In the genomic region with DNA sequence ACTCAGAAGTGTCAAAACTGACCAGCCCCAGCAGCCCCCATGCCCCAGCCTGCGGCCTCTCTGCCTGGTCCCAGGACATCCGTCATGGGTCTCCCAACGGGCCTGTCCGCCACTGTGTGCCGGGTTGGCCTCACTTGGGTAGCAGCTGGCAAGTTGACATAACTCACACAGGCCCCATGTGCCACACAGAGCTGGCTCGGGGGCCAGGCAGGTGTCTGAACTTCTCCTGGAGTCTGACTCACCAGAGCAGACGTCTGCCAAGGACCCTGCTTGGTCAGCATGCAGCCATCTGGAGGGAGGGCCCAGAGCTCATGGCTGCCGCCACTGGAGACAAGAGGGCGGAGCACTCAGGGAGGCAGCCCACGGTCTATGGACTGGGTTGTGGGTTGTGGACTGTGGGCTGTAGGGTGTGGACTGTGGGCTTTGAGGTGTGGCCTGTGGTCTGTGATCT, we compare ENCODE assay signal across 12 cellular contexts. TPM values are rescaled to one million over a fixed set of nuclear protein-coding genes. Genes with fewer than 3 reads are reported as not detected.
DNase-seq lines count a peak whose midpoint lies in the region; ATAC-seq lines count a peak whose summit lies in the region.
"Had no signal": no experiment of that assay in that cellular context is flagged by ENCODE, and none has a peak within 500 bp of the region (broad histone marks: within the 10 kb centered on the region; RNA-seq: fewer than 3 reads in every experiment).

No MANE protein-coding gene starts in this region.

- ATAC-seq in GM21528 (IDR thresholded peaks at IDR 0.05; ENCODE audit: low FRiP score, unreplicated experiment): no peak

- H3K79me1 ChIP-seq in neuronal stem cell (ENCODE audit: low read depth, low read length) (no peaks in the 10 kb centered on the region), mesenchymal stem cell (replicated peaks; ENCODE audit: low read length, poor library complexity, severe bottlenecking) (no peaks in the 10 kb centered on the region)

- H2BK5ac ChIP-seq in neuronal stem cell (ENCODE audit: low read length) (peak overlapping the region; percentile 60), mesenchymal stem cell (ENCODE audit: low read depth, low read length, poor library complexity, severe bottlenecking) (no peak overlapping the region)

- no peak overlapping the region for H4K8ac ChIP-seq in neuronal stem cell (ENCODE audit: low read depth, low read length)
- H4K8ac ChIP-seq in mesenchymal stem cell (ENCODE audit: low read length): no peak overlapping the region

- H2AK5ac ChIP-seq in neuronal stem cell (ENCODE audit: low read depth, low read length): peak overlapping the region; percentile 53
- H2AK5ac ChIP-seq in mesenchymal stem cell (ENCODE audit: low read length, severe bottlenecking): no peak overlapping the region

- H2BK120ac ChIP-seq in neuronal stem cell (ENCODE audit: low read depth, low read length) (no peak overlapping the region), mesenchymal stem cell (ENCODE audit: low read depth, low read length) (no peak overlapping the region)

- peak overlapping the region in 1 of 2 donors; percentile 48 for H3K4me3 ChIP-seq in neuronal stem cell (ENCODE audit: low read length in 2 of 2)
- H3K4me3 ChIP-seq in mesenchymal stem cell (ENCODE audit: insufficient read depth in 1 of 2, low read depth in 1 of 2, low read length in 2 of 2): no peak overlapping the region
- H3K4me3 ChIP-seq: ovary had no signal

- H2BK12ac ChIP-seq in neuronal stem cell (ENCODE audit: low read length) (no peak overlapping the region), mesenchymal stem cell (ENCODE audit: low read length in 2 of 2) (no peak overlapping the region)

- no peak overlapping the region for H2AFZ ChIP-seq in neuronal stem cell (ENCODE audit: low read length)
- no peak overlapping the region for H2AFZ ChIP-seq in mesenchymal stem cell (ENCODE audit: low read depth, low read length)

- H3K9me3 ChIP-seq in neuronal stem cell (replicated peaks in 1 of 2; ENCODE audit: control insufficient read depth in 2 of 2, insufficient read depth in 1 of 2, low read depth in 1 of 2, low read length in 2 of 2): peaks cover 0 to 11% of the 10 kb centered on the region in 2 donors
- H3K9me3 ChIP-seq in mesenchymal stem cell (ENCODE audit: control insufficient read depth, low read length): peaks cover 3% of the 10 kb centered on the region
- H3K9me3 ChIP-seq: heart left ventricle, ovary had no signal

- no CpG with 5 or more reads among the region's 10 CpGs for WGBS in neuronal stem cell (ENCODE audit: extremely low coverage in 2 of 2, insufficient read length in 2 of 2, insufficient replicate concordance in 1 of 2), 2 donors
- 88% methylated on average over 10 of the region's 10 CpGs for WGBS in mesenchymal stem cell

- H3K4ac ChIP-seq in neuronal stem cell (ENCODE audit: low read length): no peak overlapping the region
- no peak overlapping the region for H3K4ac ChIP-seq in mesenchymal stem cell (ENCODE audit: low read depth in 1 of 2, low read length in 2 of 2)

- peak overlapping the region; percentile 52 for H3K18ac ChIP-seq in neuronal stem cell (ENCODE audit: low read length)
- no peak overlapping the region for H3K18ac ChIP-seq in mesenchymal stem cell (ENCODE audit: low read depth in 1 of 2, low read length in 2 of 2)

- H3K23ac ChIP-seq in neuronal stem cell (ENCODE audit: low read depth, low read length, poor library complexity) (peak overlapping the region; percentile 89), mesenchymal stem cell (ENCODE audit: low read length in 2 of 2) (no peak overlapping the region)

- no peak overlapping the region for H3K27ac ChIP-seq in neuronal stem cell (replicated peaks; ENCODE audit: low read length)
- H3K27ac ChIP-seq in mesenchymal stem cell (ENCODE audit: low read length, poor library complexity, severe bottlenecking): no peak overlapping the region
- H3K27ac ChIP-seq: ovary had no signal

- peak overlapping the region; percentile 56 for H3K14ac ChIP-seq in neuronal stem cell (ENCODE audit: low read length)
- no peak overlapping the region for H3K14ac ChIP-seq in mesenchymal stem cell (ENCODE audit: low read length in 2 of 2)

- H4K91ac ChIP-seq in neuronal stem cell (ENCODE audit: low read depth, low read length, poor library complexity): peak overlapping the region; percentile 24
- H4K91ac ChIP-seq in mesenchymal stem cell (ENCODE audit: low read length): no peak overlapping the region

- H3K4me1 ChIP-seq in neuronal stem cell (ENCODE audit: control insufficient read depth in 2 of 2, insufficient read depth in 1 of 2, low read depth in 1 of 2, low read length in 2 of 2) (peaks cover 2 to 8% of the 10 kb centered on the region in 2 donors), mesenchymal stem cell (ENCODE audit: control insufficient read depth, insufficient read depth, low read depth, low read length) (peaks cover 14% of the 10 kb centered on the region)

- H3K9ac ChIP-seq in neuronal stem cell (ENCODE audit: low read depth, low read length, poor library complexity) (peak overlapping the region; percentile 70), mesenchymal stem cell (ENCODE audit: low read length) (no peak overlapping the region)

- peak; percentile 54 for DNase-seq in DMS53 (lab: John Stamatoyannopoulos, UW)
- no peak for DNase-seq in DMS53 treated with DMSO at 0.1 percent for 48 hours (lab: John Stamatoyannopoulos, UW; ENCODE audit: unreplicated experiment)
- DNase-seq in M059J (ENCODE audit: low read depth): peak; percentile 71
- DNase-seq in dermis blood vessel endothelial cell: peak; percentile 41
- no peak for DNase-seq in neuronal stem cell (ENCODE audit: low spot score)
- DNase-seq in iPS-NIHi11 (ENCODE audit: low spot score): no peak
- no peak for DNase-seq in mesenchymal stem cell
- DNase-seq: 8988T had no signal

- H3K27me3 ChIP-seq in neuronal stem cell (ENCODE audit: control insufficient read depth in 3 of 3, insufficient read depth in 3 of 3, low read depth in 1 of 3, low read length in 3 of 3): peaks cover 0 to 19% (median 0%) of the 10 kb centered on the region in 3 experiments
- peaks cover 33 to 46% of the 10 kb centered on the region in 2 experiments for H3K27me3 ChIP-seq in mesenchymal stem cell (ENCODE audit: control insufficient read depth in 1 of 2, insufficient read depth in 1 of 2, low read length in 2 of 2)
- H3K27me3 ChIP-seq: ovary had no signal

- H3K36me3 ChIP-seq in neuronal stem cell (replicated peaks in 1 of 2; ENCODE audit: control insufficient read depth in 2 of 2, insufficient read depth in 2 of 2, low read length in 2 of 2) (no peaks in the 10 kb centered on the region), mesenchymal stem cell (ENCODE audit: control insufficient read depth in 1 of 2, insufficient read depth in 2 of 2, low read depth in 1 of 2, low read length in 2 of 2) (no peaks in the 10 kb centered on the region)
- H3K36me3 ChIP-seq: heart left ventricle, ovary had no signal

- H2BK15ac ChIP-seq in neuronal stem cell (ENCODE audit: low read length) (peak overlapping the region; percentile 81), mesenchymal stem cell (ENCODE audit: low read depth, poor library complexity, severe bottlenecking) (no peak overlapping the region)

- H3K4me2 ChIP-seq in neuronal stem cell (ENCODE audit: insufficient read depth, low read length, poor library complexity, severe bottlenecking) (no peak overlapping the region), mesenchymal stem cell (ENCODE audit: low read length, poor library complexity, severe bottlenecking) (no peak overlapping the region)

RNA-seq across cellular contexts. Expression of a gene that starts 32.0 kb away (rescaled TPM):
- 0.44 and 3.5 TPM in 2 replicates for total RNA-seq in M059J (2014; rRNA removed; shearing (Covaris generic))
- total RNA-seq in dermis blood vessel endothelial cell: 45.1 and 72.3 TPM in 2 replicates
- polyA plus RNA-seq in neuronal stem cell (2013, experiment 1 of 2): 2.5 TPM
- 2.2 TPM for polyA plus RNA-seq in neuronal stem cell (2013, experiment 2 of 2)
- polyA plus RNA-seq in mesenchymal stem cell (2013, experiment 1 of 2): 2.0 TPM
- polyA plus RNA-seq in mesenchymal stem cell (2013, experiment 2 of 2): 2.2 TPM

RNA-seq across cellular contexts. Expression of a gene that starts 60.0 kb away (rescaled TPM):
- total RNA-seq in M059J (2014; rRNA removed; shearing (Covaris generic)): not detected in 2 replicates
- total RNA-seq in dermis blood vessel endothelial cell: not detected in 2 replicates
- polyA plus RNA-seq in neuronal stem cell (2013, experiment 1 of 2): 0.11 TPM
- polyA plus RNA-seq in neuronal stem cell (2013, experiment 2 of 2): 0.10 TPM
- polyA plus RNA-seq in mesenchymal stem cell (2013, experiment 1 of 2): not detected
- polyA plus RNA-seq in mesenchymal stem cell (2013, experiment 2 of 2): not detected
- polyA plus RNA-seq: adipose tissue had no signal

Comparison
In these comparisons a context has a peak if more than half of its experiments do, and no peak if none do; other contexts are left out.
1. DNase-seq: peak in DMS53 (single experiment), M059J (single experiment) and dermis blood vessel endothelial cell (single experiment); none in DMS53 treated with DMSO at 0.1 percent for 48 hours (single experiment), neuronal stem cell (single experiment), iPS-NIHi11 (single experiment) and mesenchymal stem cell (single experiment).
2. RNA of a gene that starts 32.0 kb away (total RNA-seq): 45.1 to 72.3 TPM in dermis blood vessel endothelial cell; 0.44 to 3.5 TPM in M059J; every median in the first group is over 10 times any median in the second.